Comparison of ENCODE assay signal across 10 cellular contexts in genomic region chr12:48934312-48934706, GRCh38. TPM values are rescaled to one million over a fixed set of nuclear protein-coding genes. Genes with fewer than 3 reads are reported as not detected.
DNase-seq lines count a peak whose midpoint lies in the region; ATAC-seq, FAIRE-seq and TF ChIP-seq lines count a peak whose summit lies in the region.
"Had no signal": no experiment of that assay in that cellular context is flagged by ENCODE, and none has a peak within 500 bp of the region (broad histone marks: within the 10 kb centered on the region; RNA-seq: fewer than 3 reads in every experiment).

No MANE protein-coding gene starts in this region.

- DNase-seq in cardiac muscle cell (ENCODE audit: low read depth in 1 of 2, low spot score in 1 of 2), result peak in 1 of 2 donors; percentile 9
- no peak for DNase-seq in left cardiac atrium
- no peak for DNase-seq in esophagus squamous epithelium (lab: John Stamatoyannopoulos, UW)
- no peak for DNase-seq in type B pancreatic cell (ENCODE audit: extremely low spot score, unreplicated experiment)
- no peak for DNase-seq in GM12892 (ENCODE audit: insufficient read length)
- DNase-seq in activated CD4-positive, CD25-positive, alpha-beta regulatory T cell treated with anti-CD3 and anti-CD28 coated beads, Interleukin-2, amount 50 U/mL, for 72 hours, result no peak
- DNase-seq: naive B cell, NCI-H226 had no signal

- H3K9me3 ChIP-seq in cardiac muscle cell (ENCODE audit: low read depth) (no peaks in the 10 kb centered on the region), OCI-LY3 (ENCODE audit: insufficient read depth, low read length) (no peaks in the 10 kb centered on the region), esophagus squamous epithelium (no peaks in the 10 kb centered on the region)

- H3K9ac ChIP-seq in OCI-LY3 (ENCODE audit: low read length), result no peak overlapping the region

- H3K36me3 Mint-ChIP-seq in type B pancreatic cell, result peaks cover 29% of the 10 kb centered on the region

- no peak overlapping the region for H3K27ac Mint-ChIP-seq in type B pancreatic cell

- no peak overlapping the region for H3K4me2 ChIP-seq in OCI-LY3 (ENCODE audit: low read length)

- H2AFZ ChIP-seq in OCI-LY3 (ENCODE audit: low read depth, low read length), result no peak overlapping the region

- ATAC-seq in left cardiac atrium, result no peak
- no peak for ATAC-seq in HG03135 (IDR thresholded peaks at IDR 0.05; ENCODE audit: unreplicated experiment)

- no peak for FAIRE-seq in GM12892 (lab: Jason Lieb, UNC)

- no peaks in the 10 kb centered on the region for H3K9me3 Mint-ChIP-seq in type B pancreatic cell
- H3K9me3 Mint-ChIP-seq: naive B cell had no signal

- H3K79me2 ChIP-seq in OCI-LY3 (ENCODE audit: low read length), result no peaks in the 10 kb centered on the region

- TF ChIP-seq CTCF in cardiac muscle cell (IDR thresholded peaks at IDR 0.05; ENCODE audit: low read depth, low read length), result peak; percentile 35
- peak; percentile 52 for TF ChIP-seq CTCF in OCI-LY3 (IDR thresholded peaks at IDR 0.05; ENCODE audit: low read depth, low read length)
- TF ChIP-seq CTCF in esophagus squamous epithelium (IDR thresholded peaks at IDR 0.05), result peak in 4 of 6 experiments; percentile 11 to 33 (median 17)
- peak; percentile 35 for TF ChIP-seq CTCF in type B pancreatic cell (conservative IDR thresholded peaks at IDR 0.05)

- H3K4me1 ChIP-seq in cardiac muscle cell (ENCODE audit: low read depth) (peaks cover 11% of the 10 kb centered on the region), OCI-LY3 (ENCODE audit: low read length) (no peaks in the 10 kb centered on the region), esophagus squamous epithelium (no peaks in the 10 kb centered on the region)

- no peak for TF ChIP-seq POLR2A in esophagus squamous epithelium (IDR thresholded peaks at IDR 0.05)
- TF ChIP-seq POLR2A in GM12892 (IDR thresholded peaks at IDR 0.05; ENCODE audit: low read depth, low read length), result no peak

- intact Hi-C loops in left cardiac atrium (cut with DNase I), result loop anchor here in 1 of 2 donors (10.0 kb wide), 1 partner anchor 80 kb away; the partner anchor contains the start of gene DDX23
- intact Hi-C loops in esophagus squamous epithelium (cut with DNase I), result no loop called here

- H3K4me3 ChIP-seq in cardiac muscle cell (no peak overlapping the region), OCI-LY3 (ENCODE audit: low read length) (no peak overlapping the region), esophagus squamous epithelium (no peak overlapping the region)

- no peaks in the 10 kb centered on the region for H3K27me3 ChIP-seq in cardiac muscle cell
- H3K27me3 ChIP-seq in OCI-LY3 (ENCODE audit: low read depth, low read length), result no peaks in the 10 kb centered on the region
- H3K27me3 ChIP-seq in esophagus squamous epithelium, result no peaks in the 10 kb centered on the region

- no peaks in the 10 kb centered on the region for H3K27me3 Mint-ChIP-seq in type B pancreatic cell
- H3K27me3 Mint-ChIP-seq: naive B cell had no signal

- peaks cover 4% of the 10 kb centered on the region for H3K4me1 Mint-ChIP-seq in type B pancreatic cell (ENCODE audit: unreplicated experiment)

- H3K27ac ChIP-seq in cardiac muscle cell (no peak overlapping the region), OCI-LY3 (ENCODE audit: low read length) (no peak overlapping the region), esophagus squamous epithelium (peak overlapping the region in 2 of 4 donors; percentile 31 to 33)

- no peak overlapping the region for H3K4me3 Mint-ChIP-seq in type B pancreatic cell
- H3K4me3 Mint-ChIP-seq: naive B cell had no signal

- peaks cover 8% of the 10 kb centered on the region; the same call in 1 of the 2 replicates for H4K20me1 ChIP-seq in OCI-LY3 (ENCODE audit: insufficient read depth, low read length)

- 100% methylated on average over 1 of the region's 1 CpG for WGBS in esophagus squamous epithelium, 2 donors

- peaks cover 19% of the 10 kb centered on the region for H3K36me3 ChIP-seq in cardiac muscle cell
- peaks cover 33% of the 10 kb centered on the region for H3K36me3 ChIP-seq in OCI-LY3 (replicated peaks; ENCODE audit: low read depth, low read length)
- H3K36me3 ChIP-seq in esophagus squamous epithelium, result peaks cover 11 to 98% (median 18%) of the 10 kb centered on the region in 3 donors

RNA-seq across cellular contexts. Expression of gene FKBP11, which starts 9.0 kb away (rescaled TPM):
- total RNA-seq in cardiac muscle cell, result 8.9 and 9.4 TPM in 2 replicates
- polyA plus RNA-seq in cardiac muscle cell, result 3.4 and 11.9 TPM in 2 replicates
- total RNA-seq in left cardiac atrium, result 10 to 100 TPM; 14.5 to 25.0 TPM
- 10 to 100 TPM in 3 of 4 donors, 1 to 10 TPM in 1; 9.5 to 28.6 (median 11.8) TPM for total RNA-seq in esophagus squamous epithelium
- total RNA-seq in type B pancreatic cell (ENCODE audit: low replicate concordance), result 44.6 and 56.3 TPM in 2 replicates
- polyA plus RNA-seq in GM12892 (2012; ENCODE audit: missing spikeins), result 73.9 TPM

RNA-seq across cellular contexts. Expression of gene ARF3, which starts 23.0 kb away (rescaled TPM):
- total RNA-seq in cardiac muscle cell (106 and 115 TPM in 2 replicates), left cardiac atrium (10 to 100 TPM; 72.2 to 90.5 TPM), esophagus squamous epithelium (10 to 100 TPM; 52.2 to 76.2 (median 61.6) TPM), type B pancreatic cell (ENCODE audit: low replicate concordance) (161 and 168 TPM in 2 replicates)
- 102 and 120 TPM in 2 replicates for polyA plus RNA-seq in cardiac muscle cell
- polyA plus RNA-seq in GM12892 (2012; ENCODE audit: missing spikeins), result 89.4 TPM

RNA-seq across cellular contexts. Expression of gene WNT10B, which starts 37.2 kb away (rescaled TPM):
- 0.36 and 0.53 TPM in 2 replicates for total RNA-seq in cardiac muscle cell
- 0.45 TPM in 1 of 2 replicates, not detected in the other for polyA plus RNA-seq in cardiac muscle cell
- total RNA-seq in left cardiac atrium, result 1 to 10 TPM in 1 of 2 donors, under 1 TPM in 1; 0.65 to 1.0 TPM
- total RNA-seq in esophagus squamous epithelium, result 1 to 10 TPM in 1 of 4 donors, under 1 TPM in 3; 0.19 to 6.3 (median 0.61) TPM
- total RNA-seq in type B pancreatic cell (ENCODE audit: low replicate concordance), result 6.2 and 6.3 TPM in 2 replicates
- polyA plus RNA-seq in GM12892 (2012; ENCODE audit: missing spikeins), result 0.36 TPM

RNA-seq across cellular contexts. Expression of gene WNT1, which starts 43.8 kb away (rescaled TPM):
- total RNA-seq in cardiac muscle cell, result not detected in 2 replicates
- polyA plus RNA-seq in cardiac muscle cell, result not detected in 2 replicates
- not detected for total RNA-seq in left cardiac atrium
- under 1 TPM in 1 of 4 donors, not detected in 3; 0.41 TPM for total RNA-seq in esophagus squamous epithelium
- 28.9 TPM in 1 of 2 replicates, not detected in the other for total RNA-seq in type B pancreatic cell (ENCODE audit: low replicate concordance)
- polyA plus RNA-seq in GM12892 (2012; ENCODE audit: missing spikeins), result not detected
